In the genomic region with DNA sequence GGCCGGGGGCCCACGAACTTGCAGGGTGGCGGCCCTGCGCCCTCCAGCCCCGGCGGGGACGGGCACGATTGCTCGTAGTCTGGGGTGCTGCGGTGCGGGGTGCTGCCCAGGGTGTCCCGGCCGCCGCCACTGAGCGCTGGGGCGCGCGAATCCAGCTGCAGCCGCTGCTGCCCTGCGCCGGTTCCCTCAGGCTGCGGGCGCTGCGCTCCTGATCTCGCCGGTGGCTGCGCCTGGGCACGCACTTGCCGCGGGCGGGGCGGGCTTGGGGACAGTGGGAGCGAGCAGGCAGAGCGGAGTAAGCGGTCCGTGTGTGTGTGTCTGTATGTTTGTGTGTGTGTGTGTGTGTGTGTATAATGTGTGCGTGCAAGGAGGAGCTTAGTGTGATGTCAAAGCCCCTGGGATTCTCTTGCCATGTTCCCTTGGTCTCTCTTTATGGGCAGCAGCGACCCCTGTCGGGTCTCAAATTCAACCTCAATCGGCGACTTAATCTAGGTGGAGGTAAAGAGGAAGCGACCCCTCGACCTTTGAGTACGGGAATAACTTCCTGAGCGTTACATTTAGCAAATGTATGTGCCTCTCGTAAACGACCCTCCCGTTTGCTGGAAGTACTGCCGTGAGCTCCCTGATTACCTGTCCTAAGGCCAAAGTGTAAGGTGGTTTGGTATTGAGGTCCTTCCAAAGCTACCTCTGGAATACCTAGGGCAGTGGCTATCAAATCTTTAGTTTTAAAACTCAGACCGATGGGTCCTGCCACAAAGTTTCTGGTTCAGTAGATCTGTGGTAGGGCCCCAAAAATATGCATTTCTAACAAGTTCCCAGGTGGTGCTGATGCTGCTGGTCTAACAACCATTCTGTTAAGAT, we compare ENCODE assay signal across 8 cellular contexts. TPM values are rescaled to one million over a fixed set of nuclear protein-coding genes. Genes with fewer than 3 reads are reported as not detected.
DNase-seq lines count a peak whose midpoint lies in the region; TF ChIP-seq lines count a peak whose summit lies in the region.

A gene (minus strand): TSS at position 324 of the 861 bp plus-strand sequence.

- H3K4me1 ChIP-seq in HEK293 (ENCODE audit: control insufficient read depth, insufficient read depth, low read length) = no peaks in the 10 kb centered on the region
- H3K4me1 ChIP-seq in sigmoid colon = peaks cover 0 to 32% (median 17%) of the 10 kb centered on the region in 4 donors

- H3K4me3 ChIP-seq in HEK293 (ENCODE audit: low read depth, low read length) (peak within 1 kb of the TSS; percentile 94), sigmoid colon (peak within 1 kb of the TSS; percentile 59 to 96 (median 86))

- H3K36me3 ChIP-seq in HEK293 (ENCODE audit: control insufficient read depth in 2 of 2, insufficient read depth in 1 of 2, low read length in 2 of 2) (no peaks in the 10 kb centered on the region), sigmoid colon (no peaks in the 10 kb centered on the region)

- no peaks in the 10 kb centered on the region for H3K9me3 ChIP-seq in HEK293 (ENCODE audit: control insufficient read depth, insufficient read depth, low read depth, low read length)
- no peaks in the 10 kb centered on the region for H3K9me3 ChIP-seq in sigmoid colon

- POLR2A ChIA-PET in HEK293 (lab: Yijun Ruan, JAX) = interaction anchor here (0.6 to 1.5 kb wide), 8 partner anchors 16 to 760 kb away, joined by 3 to 9 read pairs (median 4); a partner anchor contains a TSS

- no peak for TF ChIP-seq POLR2A in sigmoid colon (IDR thresholded peaks at IDR 0.05)

- DNase-seq in GM04504 (ENCODE audit: low read depth) (peak; percentile 76), NAMALWA (ENCODE audit: low spot score) (peak; percentile 69), SK-N-DZ (ENCODE audit: low spot score) (peak; percentile 93), caudate nucleus (lab: John Stamatoyannopoulos, UW) (peak in 60 of 61 donors; percentile 9 to 96 (median 70)), iPS-NIHi11 (ENCODE audit: low spot score) (peak; percentile 83), sigmoid colon (peak; percentile 90), GF-D8 (lab: John Stamatoyannopoulos, UW) (no peak)

- TF ChIP-seq EP300 in sigmoid colon (IDR thresholded peaks at IDR 0.05) = no peak

- intact Hi-C loops in sigmoid colon (cut with DNase I) = loop anchor here (1.0 to 5.0 kb wide), 5 partner anchors 106 to 761 kb away; a partner anchor contains a TSS

- 1% methylated on average over 50 of the region's 50 CpGs for WGBS in sigmoid colon, 2 donors

- CTCF ChIA-PET in HEK293 (lab: Yijun Ruan, JAX) = interaction anchor here (0.6 to 5.7 kb wide), 25 partner anchors 12 to 1652 kb away, joined by 3 to 43 read pairs (median 3); no protein-coding TSS in a partner anchor

- peak; percentile 92 for TF ChIP-seq CTCF in HEK293 (tag by site-specific recombination; IDR thresholded peaks at IDR 0.05)
- peak; percentile 74 to 82 (median 76) for TF ChIP-seq CTCF in sigmoid colon (IDR thresholded peaks at IDR 0.05)

- H3K27ac ChIP-seq in HEK293 (ENCODE audit: extremely low read depth, low read depth, low read length) (peak within 1 kb of the TSS; percentile 80; the same call in 1 of the 2 replicates), caudate nucleus (ENCODE audit: low read depth, low read length) (peak within 1 kb of the TSS; percentile 32), sigmoid colon (peak within 1 kb of the TSS; percentile 87 to 97 (median 92))

- no peaks in the 10 kb centered on the region for H3K27me3 ChIP-seq in sigmoid colon

TF ChIP-seq in HEK293, 187 proteins besides CTCF, POLR2A, EP300 and RAD21 (continues in another document):
- TF ChIP-seq ZNF610 (tag by site-specific recombination; IDR thresholded peaks at IDR 0.05; ENCODE audit: borderline replicate concordance) (peak; percentile 73; the same call in 1 of the 2 replicates), ZNF292 (tag by site-specific recombination; IDR thresholded peaks at IDR 0.05; ENCODE audit: borderline replicate concordance, low read depth) (no peak), ZNF354C (tag by site-specific recombination; IDR thresholded peaks at IDR 0.05; ENCODE audit: borderline replicate concordance, low read depth) (no peak), GLI4 (tag by site-specific recombination; IDR thresholded peaks at IDR 0.05) (peak; percentile 86; the same call in 1 of the 2 replicates), BCL11B (tag by site-specific recombination; IDR thresholded peaks at IDR 0.05; ENCODE audit: low read depth) (peak; percentile 77; the same call in 1 of the 2 replicates), KLF9 (tag by site-specific recombination; IDR thresholded peaks at IDR 0.05; ENCODE audit: low read depth) (no peak; the same call in 1 of the 2 replicates), ZNF324 (tag by site-specific recombination; IDR thresholded peaks at IDR 0.05) (peak; percentile 86), SP3 (tag by site-specific recombination; IDR thresholded peaks at IDR 0.05) (peak; percentile 60; the same call in 1 of the 2 replicates), ZNF2 (tag by site-specific recombination; IDR thresholded peaks at IDR 0.05) (peak; percentile 91), YY1 (tag by site-specific recombination; IDR thresholded peaks at IDR 0.05) (no peak)
- TF ChIP-seq, protein P1, sequence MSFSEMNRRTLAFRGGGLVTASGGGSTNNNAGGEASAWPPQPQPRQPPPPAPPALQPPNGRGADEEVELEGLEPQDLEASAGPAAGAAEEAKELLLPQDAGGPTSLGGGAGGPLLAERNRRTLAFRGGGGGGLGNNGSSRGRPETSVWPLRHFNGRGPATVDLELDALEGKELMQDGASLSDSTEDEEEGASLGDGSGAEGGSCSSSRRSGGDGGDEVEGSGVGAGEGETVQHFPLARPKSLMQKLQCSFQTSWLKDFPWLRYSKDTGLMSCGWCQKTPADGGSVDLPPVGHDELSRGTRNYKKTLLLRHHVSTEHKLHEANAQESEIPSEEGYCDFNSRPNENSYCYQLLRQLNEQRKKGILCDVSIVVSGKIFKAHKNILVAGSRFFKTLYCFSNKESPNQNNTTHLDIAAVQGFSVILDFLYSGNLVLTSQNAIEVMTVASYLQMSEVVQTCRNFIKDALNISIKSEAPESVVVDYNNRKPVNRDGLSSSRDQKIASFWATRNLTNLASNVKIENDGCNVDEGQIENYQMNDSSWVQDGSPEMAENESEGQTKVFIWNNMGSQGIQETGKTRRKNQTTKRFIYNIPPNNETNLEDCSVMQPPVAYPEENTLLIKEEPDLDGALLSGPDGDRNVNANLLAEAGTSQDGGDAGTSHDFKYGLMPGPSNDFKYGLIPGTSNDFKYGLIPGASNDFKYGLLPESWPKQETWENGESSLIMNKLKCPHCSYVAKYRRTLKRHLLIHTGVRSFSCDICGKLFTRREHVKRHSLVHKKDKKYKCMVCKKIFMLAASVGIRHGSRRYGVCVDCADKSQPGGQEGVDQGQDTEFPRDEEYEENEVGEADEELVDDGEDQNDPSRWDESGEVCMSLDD (tag by site-specific recombination; IDR thresholded peaks at IDR 0.05) = peak; percentile 81
- TF ChIP-seq, protein P2, sequence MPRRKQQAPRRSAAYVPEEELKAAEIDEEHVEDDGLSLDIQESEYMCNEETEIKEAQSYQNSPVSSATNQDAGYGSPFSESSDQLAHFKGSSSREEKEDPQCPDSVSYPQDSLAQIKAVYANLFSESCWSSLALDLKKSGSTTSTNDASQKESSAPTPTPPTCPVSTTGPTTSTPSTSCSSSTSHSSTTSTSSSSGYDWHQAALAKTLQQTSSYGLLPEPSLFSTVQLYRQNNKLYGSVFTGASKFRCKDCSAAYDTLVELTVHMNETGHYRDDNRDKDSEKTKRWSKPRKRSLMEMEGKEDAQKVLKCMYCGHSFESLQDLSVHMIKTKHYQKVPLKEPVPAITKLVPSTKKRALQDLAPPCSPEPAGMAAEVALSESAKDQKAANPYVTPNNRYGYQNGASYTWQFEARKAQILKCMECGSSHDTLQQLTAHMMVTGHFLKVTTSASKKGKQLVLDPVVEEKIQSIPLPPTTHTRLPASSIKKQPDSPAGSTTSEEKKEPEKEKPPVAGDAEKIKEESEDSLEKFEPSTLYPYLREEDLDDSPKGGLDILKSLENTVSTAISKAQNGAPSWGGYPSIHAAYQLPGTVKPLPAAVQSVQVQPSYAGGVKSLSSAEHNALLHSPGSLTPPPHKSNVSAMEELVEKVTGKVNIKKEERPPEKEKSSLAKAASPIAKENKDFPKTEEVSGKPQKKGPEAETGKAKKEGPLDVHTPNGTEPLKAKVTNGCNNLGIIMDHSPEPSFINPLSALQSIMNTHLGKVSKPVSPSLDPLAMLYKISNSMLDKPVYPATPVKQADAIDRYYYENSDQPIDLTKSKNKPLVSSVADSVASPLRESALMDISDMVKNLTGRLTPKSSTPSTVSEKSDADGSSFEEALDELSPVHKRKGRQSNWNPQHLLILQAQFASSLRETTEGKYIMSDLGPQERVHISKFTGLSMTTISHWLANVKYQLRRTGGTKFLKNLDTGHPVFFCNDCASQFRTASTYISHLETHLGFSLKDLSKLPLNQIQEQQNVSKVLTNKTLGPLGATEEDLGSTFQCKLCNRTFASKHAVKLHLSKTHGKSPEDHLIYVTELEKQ (tag by site-specific recombination; IDR thresholded peaks at IDR 0.05; ENCODE audit: borderline replicate concordance) = peak; percentile 59; the same call in 1 of the 2 replicates
- TF ChIP-seq, protein P3, sequence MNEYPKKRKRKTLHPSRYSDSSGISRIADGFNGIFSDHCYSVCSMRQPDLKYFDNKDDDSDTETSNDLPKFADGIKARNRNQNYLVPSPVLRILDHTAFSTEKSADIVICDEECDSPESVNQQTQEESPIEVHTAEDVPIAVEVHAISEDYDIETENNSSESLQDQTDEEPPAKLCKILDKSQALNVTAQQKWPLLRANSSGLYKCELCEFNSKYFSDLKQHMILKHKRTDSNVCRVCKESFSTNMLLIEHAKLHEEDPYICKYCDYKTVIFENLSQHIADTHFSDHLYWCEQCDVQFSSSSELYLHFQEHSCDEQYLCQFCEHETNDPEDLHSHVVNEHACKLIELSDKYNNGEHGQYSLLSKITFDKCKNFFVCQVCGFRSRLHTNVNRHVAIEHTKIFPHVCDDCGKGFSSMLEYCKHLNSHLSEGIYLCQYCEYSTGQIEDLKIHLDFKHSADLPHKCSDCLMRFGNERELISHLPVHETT (tag by site-specific recombination; IDR thresholded peaks at IDR 0.05) = peak; percentile 86

RNA-seq across cellular contexts. Expression of the gene that starts here (rescaled TPM):
- 13.1 and 13.4 TPM in 2 replicates for polyA plus RNA-seq in SK-N-DZ (2014; cell fraction: cytosol; rRNA removed)
- 19.9 and 31.1 TPM in 2 replicates for polyA plus RNA-seq in SK-N-DZ (2014; cell fraction: nucleus; rRNA removed)
- total RNA-seq in sigmoid colon = 10 to 100 TPM; 53.2 to 69.0 (median 64.2) TPM
- 1 to 10 TPM in 1 of 3 donors, under 1 TPM in 2; 0.46 to 3.1 (median 0.60) TPM for polyA plus RNA-seq in sigmoid colon

Comparison
In these comparisons a context has a peak if more than half of its experiments do, and no peak if none do; other contexts are left out.
1. H3K27ac ChIP-seq: peak in every context shown above with its lines; median percentile 92 in sigmoid colon; 80 in HEK293; 32 in caudate nucleus.